13 cellular contexts compared by ENCODE assay signal in genomic region chr1:9231648-9232332, GRCh38. TPM values are rescaled to one million over a fixed set of nuclear protein-coding genes. Genes with fewer than 3 reads are reported as not detected.
DNase-seq lines count a peak whose midpoint lies in the region; ATAC-seq, FAIRE-seq and TF ChIP-seq lines count a peak whose summit lies in the region.
"Had no signal": no experiment of that assay in that cellular context is flagged by ENCODE, and none has a peak within 500 bp of the region (broad histone marks: within the 10 kb centered on the region; RNA-seq: fewer than 3 reads in every experiment).

No MANE protein-coding gene starts in this region.

- TF ChIP-seq POLR2A in GM12892 (IDR thresholded peaks at IDR 0.05; ENCODE audit: low read depth, low read length) (no peak), gastrocnemius medialis (IDR thresholded peaks at IDR 0.05) (peak; percentile 34 to 63)

- no peaks in the 10 kb centered on the region for H3K9me3 ChIP-seq in gastrocnemius medialis

- in situ Hi-C loops in gastrocnemius medialis (cut with MboI; ENCODE audit: low sequenced_read_pairs in 4 of 4) = no loop called here
- in situ Hi-C loops in GM13977 (cut with MboI; ENCODE audit: low pct_unique_long_range_greater_than_20kb, low sequenced_read_pairs, unreplicated experiment) = no loop called here

- FAIRE-seq in GM12892 (lab: Jason Lieb, UNC) = peak; percentile 53
- FAIRE-seq: HTR-8/SVneo had no signal

- peaks cover 39 to 43% of the 10 kb centered on the region in 2 donors for H3K4me1 ChIP-seq in gastrocnemius medialis

- H3K36me3 ChIP-seq in gastrocnemius medialis = no peaks in the 10 kb centered on the region
- H3K36me3 ChIP-seq: WERI-Rb-1 had no signal

- peak overlapping the region in 1 of 4 donors; percentile 21 for H3K4me3 ChIP-seq in gastrocnemius medialis

- no peaks in the 10 kb centered on the region for H3K27me3 ChIP-seq in gastrocnemius medialis

- intact Hi-C loops in gastrocnemius medialis (cut with DNase I; ENCODE audit: low total_unique reads) = loop anchor here (2.0 to 10.0 kb wide), 6 partner anchors 49 to 1623 kb away; partner anchors contain the start of genes GPR157 and SLC2A5

- DNase-seq in GM12892 (ENCODE audit: insufficient read length) (no peak), RPMI8226 (peak; percentile 60), gastrocnemius medialis (peak; percentile 28 to 56), T-helper 2 cell (no peak), GM13977 (ENCODE audit: low spot score) (no peak), cortex of kidney (lab: John Stamatoyannopoulos, UW) (no peak)
- DNase-seq in activated effector memory CD4-positive, alpha-beta T cell treated with Interleukin-2 at 50 U/mL for 16 hours = no peak
- DNase-seq: dermis blood vessel endothelial cell; stimulated activated naive B cell treated with anti-CD40 and anti-IgM and Interleukin-4, amounts not matched to agents 10 μg/mL and 1 μg/mL and 100 μg/mL, for 72 hours; WERI-Rb-1 had no signal

- peak overlapping the region; percentile 86 to 99 (median 92) for H3K27ac ChIP-seq in gastrocnemius medialis
- H3K27ac ChIP-seq: WERI-Rb-1 had no signal

- ATAC-seq in esophagus mucosa (peak; percentile 14), gastrocnemius medialis (peak; percentile 49 to 54)
- ATAC-seq: Panc1; stimulated activated naive B cell treated with anti-CD40 and anti-IgM and Interleukin-4, amounts not matched to agents 10 μg/mL and 1 μg/mL and 100 μg/mL, for 72 hours had no signal

- no peak for TF ChIP-seq CTCF in gastrocnemius medialis (IDR thresholded peaks at IDR 0.05 in 4 of 5, conservative IDR thresholded peaks at IDR 0.05 in 1 of 5)
- no peak for TF ChIP-seq CTCF in GM13977 (IDR thresholded peaks at IDR 0.05; ENCODE audit: extremely low read depth, insufficient read depth, missing control alignments)

RNA-seq across cellular contexts. Expression of gene H6PD, which starts 2.8 kb away (rescaled TPM):
- 6.6 TPM for polyA plus RNA-seq in GM12892 (2012; ENCODE audit: missing spikeins)
- total RNA-seq in esophagus mucosa = 20.4 TPM
- 10 to 100 TPM; 37.3 to 65.1 (median 44.4) TPM for total RNA-seq in gastrocnemius medialis

Comparison
In these comparisons a context has a peak if more than half of its experiments do, and no peak if none do; other contexts are left out.
1. DNase-seq: peak in RPMI8226 (single experiment) and gastrocnemius medialis (2 of 2); none in GM12892 (single experiment), activated effector memory CD4-positive, alpha-beta T cell treated with Interleukin-2 at 50 U/mL for 16 hours (single experiment), T-helper 2 cell (0 of 5), GM13977 (single experiment) and cortex of kidney (single experiment).